Comparison of ENCODE assay signal across 8 cellular contexts in genomic region chr17:17783121-17783824, GRCh38. TPM values are rescaled to one million over a fixed set of nuclear protein-coding genes. Genes with fewer than 3 reads are reported as not detected.
A peak's percentile ranks its signal among the peaks of the same experiment; 100 is the strongest.
DNase-seq lines count a peak whose midpoint lies in the region; ATAC-seq, FAIRE-seq and TF ChIP-seq lines count a peak whose summit lies in the region.

No MANE protein-coding gene starts in this region.

- H3K4me3 Mint-ChIP-seq in T-helper 2 cell treated with Interferon-gamma antibody and Interleukin-4, amounts not matched to agents 5 μg/mL and 100 μg/mL, for 36 hours = peak overlapping the region; percentile 71

- FAIRE-seq in bronchial epithelial cell (lab: Jason Lieb, UNC) = no peak

- peaks cover 3% of the 10 kb centered on the region for H3K36me3 Mint-ChIP-seq in T-helper 2 cell treated with Interferon-gamma antibody and Interleukin-4, amounts not matched to agents 5 μg/mL and 100 μg/mL, for 36 hours (ENCODE audit: low read depth)

- DNase-seq in T-helper 2 cell treated with Interferon-gamma antibody and Interleukin-4, amounts not matched to agents 5 μg/mL and 100 μg/mL, for 36 hours (ENCODE audit: low spot score) = peak; percentile 53
- DNase-seq in bronchial epithelial cell (ENCODE audit: low read depth) (peak; percentile 23), NOMO-1 treated with dmso at 0.1 percent for 144 hours (lab: John Stamatoyannopoulos, UW; ENCODE audit: unreplicated experiment) (no peak)
- DNase-seq in stimulated activated CD4-positive, alpha-beta T cell treated with anti-CD3 and anti-CD28 coated beads, Interleukin-1b, Interleukin-23, amount 100 ng/mL, for 4 hours (ENCODE audit: low read depth in 2 of 2) = peak; percentile 42 to 43

- H3K4me1 Mint-ChIP-seq in T-helper 2 cell treated with Interferon-gamma antibody and Interleukin-4, amounts not matched to agents 5 μg/mL and 100 μg/mL, for 36 hours (ENCODE audit: low read depth) = peaks cover 7% of the 10 kb centered on the region

- H3K9me3 Mint-ChIP-seq in T-helper 2 cell treated with Interferon-gamma antibody and Interleukin-4, amounts not matched to agents 5 μg/mL and 100 μg/mL, for 36 hours = no peaks in the 10 kb centered on the region

- peak overlapping the region; percentile 48 for H3K4me3 ChIP-seq in GM12875 (ENCODE audit: low read depth, low read length)
- peak overlapping the region; percentile 27 for H3K4me3 ChIP-seq in bronchial epithelial cell (ENCODE audit: low read depth, low read length)

- H3K36me3 ChIP-seq in bronchial epithelial cell (ENCODE audit: control insufficient read depth, insufficient read depth, low read length) = peaks cover 3% of the 10 kb centered on the region

- 0 out of 2 replicates have a peak, but pooled peaks have one; percentile 30 for TF ChIP-seq CTCF in GM12875 (IDR thresholded peaks at IDR 0.05; ENCODE audit: borderline replicate concordance, insufficient read depth, low read depth, low read length)
- peak; percentile 27; the same call in 1 of the 2 replicates for TF ChIP-seq CTCF in LNCAP (IDR thresholded peaks at IDR 0.05)
- peak; percentile 30 for TF ChIP-seq CTCF in bronchial epithelial cell (IDR thresholded peaks at IDR 0.05; ENCODE audit: insufficient read depth, low read length, severe bottlenecking)

- ATAC-seq in GM18870 (IDR thresholded peaks at IDR 0.05; ENCODE audit: unreplicated experiment) = no peak

- H3K27ac ChIP-seq in layer of hippocampus (ENCODE audit: low read depth, low read length) = peak overlapping the region; percentile 94

- H3K27ac Mint-ChIP-seq in T-helper 2 cell treated with Interferon-gamma antibody and Interleukin-4, amounts not matched to agents 5 μg/mL and 100 μg/mL, for 36 hours = no peak overlapping the region

- peaks cover 22% of the 10 kb centered on the region for H3K27me3 Mint-ChIP-seq in T-helper 2 cell treated with Interferon-gamma antibody and Interleukin-4, amounts not matched to agents 5 μg/mL and 100 μg/mL, for 36 hours (ENCODE audit: low read depth)

- H3K27me3 ChIP-seq in bronchial epithelial cell (ENCODE audit: control insufficient read depth, insufficient read depth, low read length) (no peaks in the 10 kb centered on the region), layer of hippocampus (ENCODE audit: control insufficient read depth, insufficient read depth, low read length) (no peaks in the 10 kb centered on the region)

RNA-seq across cellular contexts. Expression of gene SREBF1, which starts 53.5 kb away (rescaled TPM):
- total RNA-seq in bronchial epithelial cell = 51.6 and 65.5 TPM in 2 replicates
